In the genomic region with DNA sequence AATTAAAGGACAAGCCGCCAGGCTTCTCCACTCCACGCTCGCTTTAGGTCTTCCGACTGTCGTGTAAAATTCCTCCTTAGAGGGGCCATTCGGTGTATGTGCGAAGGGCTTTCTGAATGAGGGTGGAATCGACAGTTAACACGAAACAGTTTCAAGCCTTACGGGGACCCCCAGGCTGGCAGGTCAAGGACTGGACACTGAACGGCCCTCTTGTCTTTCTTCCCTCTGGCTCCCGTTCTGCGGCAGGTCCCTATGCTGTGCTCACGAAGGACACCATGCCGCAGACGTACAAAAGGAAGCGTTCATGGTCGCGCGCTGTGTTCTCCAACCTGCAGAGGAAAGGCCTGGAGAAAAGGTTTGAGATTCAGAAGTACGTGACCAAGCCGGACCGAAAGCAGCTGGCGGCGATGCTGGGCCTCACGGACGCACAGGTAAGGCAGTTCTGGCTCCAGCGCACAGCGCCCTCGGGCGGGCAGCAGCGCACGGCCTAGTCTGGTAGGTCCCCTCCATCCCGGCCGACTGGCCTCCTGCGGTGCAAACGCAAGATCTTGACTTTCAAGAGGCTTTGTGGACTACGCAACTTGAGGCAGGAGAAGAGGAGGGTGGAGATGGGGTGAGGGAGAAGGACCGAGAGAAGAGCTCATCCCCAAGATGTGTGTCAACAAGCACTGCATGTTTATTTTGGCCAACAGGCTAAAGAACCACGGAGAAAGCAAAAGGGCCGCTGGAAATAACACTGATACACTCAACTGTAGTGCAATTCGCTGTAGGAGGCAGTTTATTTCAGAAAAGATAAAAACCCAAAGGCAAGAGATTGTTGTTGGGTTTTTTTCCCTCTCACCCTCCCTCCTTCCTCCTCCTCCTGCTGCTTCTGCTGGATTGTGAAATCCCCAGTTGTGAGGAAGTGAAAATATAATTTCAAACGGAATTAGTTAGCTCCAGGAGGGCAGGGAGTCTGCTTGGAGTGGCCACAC, we compare ENCODE assay signal across 9 cellular contexts. TPM values are rescaled to one million over a fixed set of nuclear protein-coding genes. Genes with fewer than 3 reads are reported as not detected.
DNase-seq lines count a peak whose midpoint lies in the region; ATAC-seq and TF ChIP-seq lines count a peak whose summit lies in the region.
"Had no signal": no experiment of that assay in that cellular context is flagged by ENCODE, and none has a peak within 500 bp of the region (broad histone marks: within the 10 kb centered on the region; RNA-seq: fewer than 3 reads in every experiment).

No MANE protein-coding gene starts in this region.

- no peak overlapping the region for H3K27ac Mint-ChIP-seq in activated CD8-positive, alpha-beta T cell treated with anti-CD3 and anti-CD28 coated beads, Interleukin-2, amount 10 ng/mL, durations not matched to agents 7 days and 5 days
- H3K27ac Mint-ChIP-seq in activated CD8-positive, alpha-beta T cell treated with anti-CD3 and anti-CD28 coated beads for 36 hours: no peak overlapping the region
- H3K27ac Mint-ChIP-seq in endodermal cell: no peak overlapping the region

- no peaks in the 10 kb centered on the region for H3K79me2 ChIP-seq in mesendoderm (ENCODE audit: control insufficient read depth, insufficient read depth, low read length)

- H3K4ac ChIP-seq in mesendoderm (ENCODE audit: low read depth, low read length): no peak overlapping the region

- ATAC-seq in activated CD8-positive, alpha-beta T cell treated with anti-CD3 and anti-CD28 coated beads, Interleukin-2, amount 10 ng/mL, durations not matched to agents 7 days and 5 days: no peak
- no peak for ATAC-seq in activated CD8-positive, alpha-beta T cell treated with anti-CD3 and anti-CD28 coated beads for 36 hours
- ATAC-seq in upper lobe of right lung: peak; percentile 11

- no peak overlapping the region for H2AK5ac ChIP-seq in mesendoderm (ENCODE audit: low read length)

- no peak for TF ChIP-seq CTCF in activated CD8-positive, alpha-beta T cell treated with anti-CD3 and anti-CD28 coated beads for 36 hours (IDR thresholded peaks at IDR 0.05)
- peak; percentile 89 for TF ChIP-seq CTCF in endodermal cell (conservative IDR thresholded peaks at IDR 0.05)
- TF ChIP-seq CTCF in upper lobe of right lung (IDR thresholded peaks at IDR 0.05): peak; percentile 8

- intact Hi-C loops in activated CD8-positive, alpha-beta T cell treated with anti-CD3 and anti-CD28 coated beads for 36 hours (cut with micrococcal nuclease): loop anchor here (5.0 kb wide), 1 partner anchor 555 kb away; no protein-coding TSS in a partner anchor
- intact Hi-C loops in upper lobe of right lung (cut with DNase I): loop anchor here (10.0 kb wide), 2 partner anchors 323 to 553 kb away; no protein-coding TSS in a partner anchor

- no peak overlapping the region for H4K5ac ChIP-seq in mesendoderm (ENCODE audit: low read length)

- 6 to 14% methylated on average over 24 to 43 of the region's 43 CpGs for WGBS in endodermal cell (ENCODE audit: insufficient coverage in 1 of 2, insufficient read length in 1 of 2), 2 experiments
- WGBS in mesendoderm (ENCODE audit: extremely low coverage, insufficient coverage, low lambda C conversion rate): no CpG with 5 or more reads among the region's 43 CpGs

- no peak overlapping the region for H3K18ac ChIP-seq in mesendoderm (ENCODE audit: low read length)

- no peak overlapping the region for H2BK15ac ChIP-seq in mesendoderm (replicated peaks; ENCODE audit: low read depth)

- no peaks in the 10 kb centered on the region for H3K36me3 Mint-ChIP-seq in activated CD8-positive, alpha-beta T cell treated with anti-CD3 and anti-CD28 coated beads, Interleukin-2, amount 10 ng/mL, durations not matched to agents 7 days and 5 days (ENCODE audit: low read depth)
- H3K36me3 Mint-ChIP-seq in activated CD8-positive, alpha-beta T cell treated with anti-CD3 and anti-CD28 coated beads for 36 hours (ENCODE audit: low read depth): no peaks in the 10 kb centered on the region
- peaks cover 11% of the 10 kb centered on the region for H3K36me3 Mint-ChIP-seq in endodermal cell (ENCODE audit: low read depth)

- peak overlapping the region; percentile 81 for H3K4me3 ChIP-seq in endodermal cell (ENCODE audit: low read length)
- no peak overlapping the region for H3K4me3 ChIP-seq in mesendoderm (ENCODE audit: low read length)
- peak overlapping the region; percentile 70 for H3K4me3 ChIP-seq in upper lobe of right lung

- H3K9me3 ChIP-seq in endodermal cell (ENCODE audit: control insufficient read depth, low read length) (no peaks in the 10 kb centered on the region), upper lobe of right lung (no peaks in the 10 kb centered on the region)

- peak overlapping the region; percentile 54 for H3K4me2 ChIP-seq in mesendoderm (ENCODE audit: low read length)

- CTCF ChIA-PET in activated CD8-positive, alpha-beta T cell treated with anti-CD3 and anti-CD28 coated beads, Interleukin-2, amount 10 ng/mL, durations not matched to agents 7 days and 5 days (lab: Charles Lee): no interaction called here
- CTCF ChIA-PET in activated CD8-positive, alpha-beta T cell treated with anti-CD3 and anti-CD28 coated beads for 36 hours (lab: Charles Lee): no interaction called here

- H2BK120ac ChIP-seq in mesendoderm (ENCODE audit: low read depth, low read length): no peak overlapping the region

- DNase-seq in activated CD8-positive, alpha-beta T cell treated with anti-CD3 and anti-CD28 coated beads, Interleukin-2, amount 10 ng/mL, durations not matched to agents 7 days and 5 days: no peak
- DNase-seq in activated CD8-positive, alpha-beta T cell treated with anti-CD3 and anti-CD28 coated beads for 36 hours: no peak
- DNase-seq in endodermal cell: peak; percentile 96
- peak; percentile 87 for DNase-seq in mesendoderm
- no peak for DNase-seq in upper lobe of right lung
- DNase-seq in NCI-H524 treated with DMSO at 0.1 percent for 48 hours (lab: John Stamatoyannopoulos, UW): no peak
- DNase-seq in stimulated activated CD4-positive, alpha-beta T cell treated with anti-CD3 and anti-CD28 coated beads, Interleukin-12 subunit alpha, Interleukin-12 subunit beta, amount 100 ng/mL, for 4 hours: no peak
- no peak for DNase-seq in NCI-H1436 treated with DMSO at 0.1 percent for 48 hours (lab: John Stamatoyannopoulos, UW)

- peak overlapping the region; percentile 5 for H3K4me3 Mint-ChIP-seq in activated CD8-positive, alpha-beta T cell treated with anti-CD3 and anti-CD28 coated beads, Interleukin-2, amount 10 ng/mL, durations not matched to agents 7 days and 5 days
- no peak overlapping the region for H3K4me3 Mint-ChIP-seq in activated CD8-positive, alpha-beta T cell treated with anti-CD3 and anti-CD28 coated beads for 36 hours
- H3K4me3 Mint-ChIP-seq in endodermal cell: peak overlapping the region; percentile 59

- H3K9ac ChIP-seq in endodermal cell (ENCODE audit: extremely low read depth, low read length, poor library complexity, severe bottlenecking) (no peak overlapping the region), mesendoderm (ENCODE audit: low read length) (peak overlapping the region; percentile 0)

- H3K4me1 ChIP-seq in endodermal cell (ENCODE audit: control insufficient read depth, insufficient read depth, low read length) (peaks cover 10% of the 10 kb centered on the region), mesendoderm (ENCODE audit: control insufficient read depth, low read depth, low read length) (peaks cover 4% of the 10 kb centered on the region), upper lobe of right lung (peaks cover 21% of the 10 kb centered on the region)

- no peak overlapping the region for H2BK5ac ChIP-seq in mesendoderm (ENCODE audit: low read length)

- H3K27me3 ChIP-seq in endodermal cell (ENCODE audit: control insufficient read depth, insufficient read depth, low read length, poor library complexity, severe bottlenecking) (peaks cover 100% of the 10 kb centered on the region), mesendoderm (ENCODE audit: insufficient read depth, low read length, poor library complexity) (peaks cover 58% of the 10 kb centered on the region), upper lobe of right lung (no peaks in the 10 kb centered on the region)

- no peak overlapping the region for H3K23ac ChIP-seq in mesendoderm (ENCODE audit: low read length)

- H3K27ac ChIP-seq in endodermal cell (ENCODE audit: low read depth, low read length) (no peak overlapping the region), mesendoderm (ENCODE audit: low read depth, low read length) (no peak overlapping the region), upper lobe of right lung (peak overlapping the region; percentile 63)

- peaks cover 52% of the 10 kb centered on the region for H3K27me3 Mint-ChIP-seq in activated CD8-positive, alpha-beta T cell treated with anti-CD3 and anti-CD28 coated beads, Interleukin-2, amount 10 ng/mL, durations not matched to agents 7 days and 5 days (ENCODE audit: low read depth)
- peaks cover 65% of the 10 kb centered on the region for H3K27me3 Mint-ChIP-seq in activated CD8-positive, alpha-beta T cell treated with anti-CD3 and anti-CD28 coated beads for 36 hours
- H3K27me3 Mint-ChIP-seq in endodermal cell (ENCODE audit: insufficient read depth): peaks cover 98% of the 10 kb centered on the region

- no peaks in the 10 kb centered on the region for H3K9me3 Mint-ChIP-seq in activated CD8-positive, alpha-beta T cell treated with anti-CD3 and anti-CD28 coated beads, Interleukin-2, amount 10 ng/mL, durations not matched to agents 7 days and 5 days (ENCODE audit: insufficient read depth)
- no peaks in the 10 kb centered on the region for H3K9me3 Mint-ChIP-seq in activated CD8-positive, alpha-beta T cell treated with anti-CD3 and anti-CD28 coated beads for 36 hours
- H3K9me3 Mint-ChIP-seq in endodermal cell: no peaks in the 10 kb centered on the region
- H3K9me3 Mint-ChIP-seq: IgD-negative memory B cell had no signal

- H3K4me1 Mint-ChIP-seq in activated CD8-positive, alpha-beta T cell treated with anti-CD3 and anti-CD28 coated beads, Interleukin-2, amount 10 ng/mL, durations not matched to agents 7 days and 5 days (ENCODE audit: low read depth): peaks cover 35% of the 10 kb centered on the region
- peaks cover 27% of the 10 kb centered on the region for H3K4me1 Mint-ChIP-seq in activated CD8-positive, alpha-beta T cell treated with anti-CD3 and anti-CD28 coated beads for 36 hours (ENCODE audit: low read depth)
- peaks cover 67% of the 10 kb centered on the region for H3K4me1 Mint-ChIP-seq in endodermal cell

- no peak overlapping the region for H4K8ac ChIP-seq in mesendoderm (ENCODE audit: low read depth, low read length)

- peak overlapping the region; percentile 18 for H3K56ac ChIP-seq in mesendoderm (ENCODE audit: low read length)

- H3K79me1 ChIP-seq in mesendoderm (ENCODE audit: low read length): no peaks in the 10 kb centered on the region

- no peaks in the 10 kb centered on the region for H3K36me3 ChIP-seq in endodermal cell (ENCODE audit: control insufficient read depth, insufficient read depth, low read length)
- no peaks in the 10 kb centered on the region for H3K36me3 ChIP-seq in mesendoderm (ENCODE audit: control insufficient read depth, insufficient read depth, low read length)
- H3K36me3 ChIP-seq in upper lobe of right lung: peaks cover 28% of the 10 kb centered on the region

- POLR2A ChIA-PET in activated CD8-positive, alpha-beta T cell treated with anti-CD3 and anti-CD28 coated beads, Interleukin-2, amount 10 ng/mL, durations not matched to agents 7 days and 5 days (lab: Charles Lee): no interaction called here
- POLR2A ChIA-PET in activated CD8-positive, alpha-beta T cell treated with anti-CD3 and anti-CD28 coated beads for 36 hours (lab: Charles Lee): no interaction called here

RNA-seq across cellular contexts. Expression of a gene that starts 3.0 kb away (rescaled TPM):
- not detected for total RNA-seq in activated CD8-positive, alpha-beta T cell treated with anti-CD3 and anti-CD28 coated beads, Interleukin-2, amount 10 ng/mL, durations not matched to agents 7 days and 5 days
- total RNA-seq in activated CD8-positive, alpha-beta T cell treated with anti-CD3 and anti-CD28 coated beads for 36 hours: not detected
- total RNA-seq in endodermal cell: 1 to 10 TPM; 2.9 to 5.0 TPM
- 2.0 TPM for polyA plus RNA-seq in endodermal cell (2013, experiment 1 of 2)
- 3.5 TPM for polyA plus RNA-seq in endodermal cell (2013, experiment 2 of 2)
- polyA plus RNA-seq in mesendoderm (2013, experiment 1 of 2): 0.46 TPM
- polyA plus RNA-seq in mesendoderm (2013, experiment 2 of 2): 0.36 TPM
- total RNA-seq in upper lobe of right lung: 14.9 TPM

Comparison
In these comparisons a context has a peak if more than half of its experiments do, and no peak if none do; other contexts are left out.
1. DNase-seq: peak in endodermal cell (single experiment) and mesendoderm (single experiment); none in activated CD8-positive, alpha-beta T cell treated with anti-CD3 and anti-CD28 coated beads, Interleukin-2, amount 10 ng/mL, durations not matched to agents 7 days and 5 days (single experiment), activated CD8-positive, alpha-beta T cell treated with anti-CD3 and anti-CD28 coated beads for 36 hours (single experiment), upper lobe of right lung (single experiment), NCI-H524 treated with DMSO at 0.1 percent for 48 hours (single experiment), stimulated activated CD4-positive, alpha-beta T cell treated with anti-CD3 and anti-CD28 coated beads, Interleukin-12 subunit alpha, Interleukin-12 subunit beta, amount 100 ng/mL, for 4 hours (single experiment) and NCI-H1436 treated with DMSO at 0.1 percent for 48 hours (single experiment).